Comparison of ENCODE assay signal across 19 cellular contexts in the genomic region with DNA sequence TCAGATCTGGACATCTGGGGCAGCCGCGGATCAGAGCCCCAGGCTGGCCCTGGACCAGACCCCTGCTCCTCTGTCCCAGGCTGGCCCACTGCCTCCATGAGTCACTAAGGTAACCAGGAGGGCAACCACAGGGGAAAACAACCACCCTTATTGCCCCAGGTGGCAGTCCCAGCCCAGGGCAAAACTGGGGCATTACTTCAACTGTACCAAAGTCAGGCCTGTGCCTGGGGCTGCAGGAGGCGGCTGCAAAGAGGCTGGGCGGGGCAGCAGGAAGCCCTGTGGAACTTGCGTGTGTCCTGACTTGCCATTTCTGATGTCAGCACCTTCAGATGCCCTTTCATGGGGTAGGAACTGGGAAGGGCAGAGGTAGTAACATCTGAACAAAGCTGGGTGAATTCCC. TPM values are rescaled to one million over a fixed set of nuclear protein-coding genes. Genes with fewer than 3 reads are reported as not detected.
DNase-seq lines count a peak whose midpoint lies in the region; ATAC-seq, FAIRE-seq and TF ChIP-seq lines count a peak whose summit lies in the region.
"Had no signal": no experiment of that assay in that cellular context is flagged by ENCODE, and none has a peak within 500 bp of the region (broad histone marks: within the 10 kb centered on the region; RNA-seq: fewer than 3 reads in every experiment).

No MANE protein-coding gene starts in this region.

- intact Hi-C loops in CD4-positive, alpha-beta T cell (cut with DNase I, micrococcal nuclease): loop anchor here in 1 of 2 experiments (1.0 to 5.0 kb wide), 3 partner anchors 55 to 694 kb away; no protein-coding TSS in a partner anchor
- intact Hi-C loops in sigmoid colon (cut with DNase I): loop anchor here (5.0 to 10.0 kb wide), 3 partner anchors 504 to 694 kb away; no protein-coding TSS in a partner anchor

- H3K9me3 Mint-ChIP-seq in CD4-positive, alpha-beta T cell: no peaks in the 10 kb centered on the region
- H3K9me3 Mint-ChIP-seq: natural killer cell treated with Interleukin-12 subunit alpha and Interleukin-12 subunit beta and Interleukin-15 and Interleukin-18, amount 100 ng/mL, for 72 hours had no signal

- peak overlapping the region; percentile 27 for H3K4me3 Mint-ChIP-seq in CD4-positive, alpha-beta T cell
- H3K4me3 Mint-ChIP-seq: activated naive CD8-positive, alpha-beta T cell; natural killer cell treated with Interleukin-12 subunit alpha and Interleukin-12 subunit beta and Interleukin-15 and Interleukin-18, amount 100 ng/mL, for 72 hours had no signal

- peak in 6 of 10 experiments; percentile 3 to 31 (median 26) for DNase-seq in CD4-positive, alpha-beta T cell
- peak; percentile 72 for DNase-seq in activated effector memory CD4-positive, alpha-beta T cell treated with anti-CD3 and anti-CD28 coated beads, Interleukin-2, amount 50 U/mL, for 16 hours
- DNase-seq in keratinocyte (ENCODE audit: low read depth, low spot score) (peak; percentile 84), sigmoid colon (no peak), GM10266 (ENCODE audit: extremely low spot score) (no peak), NCI-H2227 treated with DMSO at 0.1 percent for 48 hours (lab: John Stamatoyannopoulos, UW) (no peak)
- DNase-seq: caudate nucleus, Karpas-422, lower lobe of right lung, NCI-H1436 treated with DMSO at 0.1 percent for 48 hours, retina, substantia nigra had no signal

- TF ChIP-seq POLR2A in sigmoid colon (IDR thresholded peaks at IDR 0.05): no peak

- ATAC-seq in CD4-positive, alpha-beta T cell (ENCODE audit: poor library complexity): peak; percentile 49
- no peak for ATAC-seq in HG02885 (IDR thresholded peaks at IDR 0.05; ENCODE audit: poor library complexity, unreplicated experiment)
- ATAC-seq: lower lobe of right lung; natural killer cell treated with Interleukin-12 subunit alpha and Interleukin-12 subunit beta and Interleukin-15 and Interleukin-18, amount 100 ng/mL, for 72 hours had no signal

- peak overlapping the region; percentile 43 for H3K9ac ChIP-seq in keratinocyte (ENCODE audit: control insufficient read depth, extremely low read depth, insufficient read depth, low read length)

- H3K27ac ChIP-seq in CD4-positive, alpha-beta T cell (ENCODE audit: low read depth, low read length): peak overlapping the region; percentile 34
- H3K27ac ChIP-seq in KOPT-K1 (ENCODE audit: low read depth, low read length, poor library complexity, severe bottlenecking) (peak overlapping the region; percentile 66), keratinocyte (ENCODE audit: control insufficient read depth, insufficient read depth, low read length) (peak overlapping the region; percentile 55), sigmoid colon (no peak overlapping the region)
- H3K27ac ChIP-seq: HL-60, lower lobe of right lung had no signal

- H4K20me1 ChIP-seq in keratinocyte (ENCODE audit: control insufficient read depth, extremely low read depth, insufficient read depth, low read length): no peaks in the 10 kb centered on the region

- no peak for TF ChIP-seq EP300 in sigmoid colon (IDR thresholded peaks at IDR 0.05)

- H3K4me3 ChIP-seq in keratinocyte (ENCODE audit: control insufficient read depth in 2 of 3, extremely low read depth in 1 of 3, insufficient read depth in 2 of 3, low read depth in 1 of 3, low read length in 3 of 3): peak overlapping the region in 1 of 3 experiments; percentile 0
- no peak overlapping the region for H3K4me3 ChIP-seq in sigmoid colon
- H3K4me3 ChIP-seq: lower lobe of right lung had no signal

- peaks cover 3% of the 10 kb centered on the region for H3K9me1 ChIP-seq in keratinocyte (ENCODE audit: control insufficient read depth, extremely low read depth, insufficient read depth, low read length)

- no peaks in the 10 kb centered on the region for H3K79me2 ChIP-seq in keratinocyte (ENCODE audit: control insufficient read depth, insufficient read depth, low read length)

- no peaks in the 10 kb centered on the region for H3K27me3 Mint-ChIP-seq in CD4-positive, alpha-beta T cell
- H3K27me3 Mint-ChIP-seq: activated naive CD8-positive, alpha-beta T cell; natural killer cell treated with Interleukin-12 subunit alpha and Interleukin-12 subunit beta and Interleukin-15 and Interleukin-18, amount 100 ng/mL, for 72 hours had no signal

- H2AFZ ChIP-seq in keratinocyte (ENCODE audit: control insufficient read depth, low read length): peak overlapping the region; percentile 59

- no peak for TF ChIP-seq CTCF in CD4-positive, alpha-beta T cell (IDR thresholded peaks at IDR 0.05)
- peak in 1 of 3 experiments; percentile 14 for TF ChIP-seq CTCF in keratinocyte (optimal IDR thresholded peaks at IDR 0.05 in 1 of 3, IDR thresholded peaks at IDR 0.05 in 1 of 3, conservative IDR thresholded peaks at IDR 0.05 in 1 of 3; ENCODE audit: extremely low read depth in 1 of 3, insufficient read depth in 2 of 3, low read length in 3 of 3)
- no peak for TF ChIP-seq CTCF in sigmoid colon (IDR thresholded peaks at IDR 0.05)
- no peak for TF ChIP-seq CTCF in GM10266 (IDR thresholded peaks at IDR 0.05; ENCODE audit: control insufficient read depth, insufficient read depth, low read depth, missing control alignments)

- H3K27ac Mint-ChIP-seq in CD4-positive, alpha-beta T cell: peak overlapping the region; percentile 87
- H3K27ac Mint-ChIP-seq: activated naive CD8-positive, alpha-beta T cell; natural killer cell treated with Interleukin-12 subunit alpha and Interleukin-12 subunit beta and Interleukin-15 and Interleukin-18, amount 100 ng/mL, for 72 hours had no signal

- H3K4me1 ChIP-seq in keratinocyte (ENCODE audit: control insufficient read depth, extremely low read depth, insufficient read depth, low read length) (peaks cover 24% of the 10 kb centered on the region), sigmoid colon (peaks cover 0 to 9% (median 3%) of the 10 kb centered on the region in 4 donors)

- H3K4me1 Mint-ChIP-seq in CD4-positive, alpha-beta T cell (ENCODE audit: low read depth): peaks cover 41% of the 10 kb centered on the region

- no peaks in the 10 kb centered on the region for H3K9me3 ChIP-seq in CD4-positive, alpha-beta T cell (ENCODE audit: control insufficient read depth, low read length)
- H3K9me3 ChIP-seq in KOPT-K1 (ENCODE audit: insufficient read depth, low read length, poor library complexity, severe bottlenecking) (no peaks in the 10 kb centered on the region), keratinocyte (ENCODE audit: control insufficient read depth, low read depth, low read length) (no peaks in the 10 kb centered on the region), sigmoid colon (no peaks in the 10 kb centered on the region)
- H3K9me3 ChIP-seq: lower lobe of right lung had no signal

- POLR2A ChIA-PET in CD4-positive, alpha-beta T cell (lab: Charles Lee): interaction anchor here (0.6 to 1.5 kb wide), 6 partner anchors 55 to 688 kb away, joined by 3 to 10 read pairs (median 6); a partner anchor contains a TSS

- H3K27me3 ChIP-seq in CD4-positive, alpha-beta T cell (ENCODE audit: control insufficient read depth, insufficient read depth, low read length): no peaks in the 10 kb centered on the region
- H3K27me3 ChIP-seq in keratinocyte (ENCODE audit: control insufficient read depth, extremely low read depth, insufficient read depth, low read length) (no peaks in the 10 kb centered on the region), sigmoid colon (no peaks in the 10 kb centered on the region)

- CTCF ChIA-PET in CD4-positive, alpha-beta T cell (lab: Charles Lee): interaction anchor here (1.1 to 1.9 kb wide), 2 partner anchors 55 to 309 kb away, joined by 3 to 5 read pairs; no protein-coding TSS in a partner anchor

- FAIRE-seq in keratinocyte (lab: Jason Lieb, UNC): peak; percentile 98
- FAIRE-seq: GM19239 had no signal

- peak overlapping the region; percentile 73 for H3K4me2 ChIP-seq in keratinocyte (ENCODE audit: control insufficient read depth, extremely low read depth, insufficient read depth, low read depth, low read length)

- no peaks in the 10 kb centered on the region for H3K36me3 Mint-ChIP-seq in CD4-positive, alpha-beta T cell (ENCODE audit: low read depth)
- H3K36me3 Mint-ChIP-seq: activated naive CD8-positive, alpha-beta T cell; natural killer cell treated with Interleukin-12 subunit alpha and Interleukin-12 subunit beta and Interleukin-15 and Interleukin-18, amount 100 ng/mL, for 72 hours had no signal

- WGBS in sigmoid colon, 2 donors: 67 to 80% methylated on average over 5 of the region's 5 CpGs

- dilution Hi-C loops in keratinocyte (cut with MboI; ENCODE audit: extremely low pct_ligation_motif_present, low sequenced_read_pairs): loop anchor here (25.0 kb wide), 1 partner anchor 499 kb away; a partner anchor contains a TSS

- H3K36me3 ChIP-seq in KOPT-K1 (ENCODE audit: insufficient read depth, low read length) (no peaks in the 10 kb centered on the region), keratinocyte (ENCODE audit: control insufficient read depth in 2 of 2, extremely low read depth in 1 of 2, insufficient read depth in 2 of 2, low read length in 2 of 2) (no peaks in the 10 kb centered on the region), sigmoid colon (no peaks in the 10 kb centered on the region)
- H3K36me3 ChIP-seq: lower lobe of right lung had no signal

RNA-seq across cellular contexts. Expression of a gene that starts 26.4 kb away (rescaled TPM):
- not detected for total RNA-seq in CD4-positive, alpha-beta T cell
- polyA plus RNA-seq in keratinocyte (not detected in 3 replicates), sigmoid colon (under 1 TPM in 1 of 3 donors, not detected in 2; 0.04 TPM)
- not detected for polyA plus RNA-seq in keratinocyte (2011; ENCODE audit: low read depth)
- polyA plus RNA-seq in keratinocyte (2011; cell fraction: cytosol; rRNA removed): not detected in 2 replicates
- polyA plus RNA-seq in keratinocyte (2011; cell fraction: nucleus; rRNA removed): not detected in 2 replicates
- polyA plus RNA-seq in keratinocyte (2012; ENCODE audit: low replicate concordance): not detected in 2 replicates
- polyA minus RNA-seq in keratinocyte: not detected in 3 replicates
- not detected for polyA minus RNA-seq in keratinocyte (2011; cell fraction: cytosol; rRNA and poly(A)+ RNA removed)
- polyA minus RNA-seq in keratinocyte (2011; cell fraction: nucleus; rRNA and poly(A)+ RNA removed): not detected in 2 replicates
- under 1 TPM in 1 of 4 donors, not detected in 3; under 0.01 TPM for total RNA-seq in sigmoid colon
- total RNA-seq: lower lobe of right lung; natural killer cell treated with Interleukin-12 subunit alpha and Interleukin-12 subunit beta and Interleukin-15 and Interleukin-18, amount 100 ng/mL, for 72 hours; NCI-H460 had no signal

Comparison
In these comparisons a context has a peak if more than half of its experiments do, and no peak if none do; other contexts are left out.
1. DNase-seq: peak in CD4-positive, alpha-beta T cell (6 of 10), activated effector memory CD4-positive, alpha-beta T cell treated with anti-CD3 and anti-CD28 coated beads, Interleukin-2, amount 50 U/mL, for 16 hours (single experiment) and keratinocyte (single experiment); none in sigmoid colon (single experiment), GM10266 (single experiment) and NCI-H2227 treated with DMSO at 0.1 percent for 48 hours (single experiment).
2. H3K27ac ChIP-seq: peak in CD4-positive, alpha-beta T cell (single experiment), KOPT-K1 (single experiment) and keratinocyte (single experiment); none in sigmoid colon (0 of 4).